In genomic region chr21:36080386-36080785, GRCh38 we compare ENCODE assay signal across 25 cellular contexts. TPM values are rescaled to one million over a fixed set of nuclear protein-coding genes. Genes with fewer than 3 reads are reported as not detected.
A peak's percentile ranks its signal among the peaks of the same experiment; 100 is the strongest.
DNase-seq lines count a peak whose midpoint lies in the region; ATAC-seq, FAIRE-seq and TF ChIP-seq lines count a peak whose summit lies in the region.
"Had no signal": no experiment of that assay in that cellular context is flagged by ENCODE, and none has a peak within 500 bp of the region (broad histone marks: within the 10 kb centered on the region; RNA-seq: fewer than 3 reads in every experiment).

No MANE protein-coding gene starts in this region.

- H3K27ac ChIP-seq in layer of hippocampus (ENCODE audit: low read depth, low read length), result peak overlapping the region; percentile 30
- H3K27ac ChIP-seq: adrenal gland, upper lobe of left lung had no signal

- no peak for ATAC-seq in HG02852 (IDR thresholded peaks at IDR 0.05; ENCODE audit: unreplicated experiment)
- ATAC-seq: HCT116; left colon; stimulated activated naive CD8-positive, alpha-beta T cell treated with anti-CD3 and anti-CD28 coated beads, Interleukin-15, amount 100 ng/mL, for 72 hours had no signal

- no peak for TF ChIP-seq CTCF in bronchial epithelial cell (IDR thresholded peaks at IDR 0.05; ENCODE audit: insufficient read depth, low read length, severe bottlenecking)

- H3K27me3 ChIP-seq in bronchial epithelial cell (ENCODE audit: control insufficient read depth, insufficient read depth, low read length) (no peaks in the 10 kb centered on the region), layer of hippocampus (ENCODE audit: control insufficient read depth, insufficient read depth, low read length) (no peaks in the 10 kb centered on the region)
- H3K27me3 ChIP-seq: adrenal gland, BE2C, neutrophil, upper lobe of left lung had no signal

- no peaks in the 10 kb centered on the region for H3K9me3 Mint-ChIP-seq in activated naive CD4-positive, alpha-beta T cell treated with anti-CD3 and anti-CD28 coated beads, Interleukin-2, amount 10 ng/mL, durations not matched to agents 7 days and 5 days
- H3K9me3 Mint-ChIP-seq in immature natural killer cell, result no peaks in the 10 kb centered on the region
- H3K9me3 Mint-ChIP-seq: stimulated activated naive CD8-positive, alpha-beta T cell treated with anti-CD3 and anti-CD28 coated beads, Interleukin-15, amount 100 ng/mL, for 72 hours; T-helper 2 cell treated with Interferon-gamma antibody and Interleukin-4, amounts not matched to agents 5 μg/mL and 100 μg/mL, for 36 hours had no signal

- no peak for FAIRE-seq in bronchial epithelial cell (lab: Jason Lieb, UNC)

- CTCF ChIA-PET in activated naive CD4-positive, alpha-beta T cell treated with anti-CD3 and anti-CD28 coated beads, Interleukin-2, amount 10 ng/mL, durations not matched to agents 7 days and 5 days (lab: Charles Lee), result interaction anchor here (0.8 kb wide), 1 partner anchor 38 kb away, joined by 4 read pairs; no protein-coding TSS in a partner anchor

- H3K4me3 ChIP-seq in bronchial epithelial cell (ENCODE audit: low read depth, low read length), result no peak overlapping the region
- H3K4me3 ChIP-seq: adrenal gland, upper lobe of left lung had no signal

- peak overlapping the region; percentile 99 for H3K27ac Mint-ChIP-seq in activated naive CD4-positive, alpha-beta T cell treated with anti-CD3 and anti-CD28 coated beads, Interleukin-2, amount 10 ng/mL, durations not matched to agents 7 days and 5 days
- H3K27ac Mint-ChIP-seq in immature natural killer cell, result no peak overlapping the region
- H3K27ac Mint-ChIP-seq: progenitor cell of endocrine pancreas had no signal

- H3K36me3 ChIP-seq in bronchial epithelial cell (ENCODE audit: control insufficient read depth, insufficient read depth, low read length), result no peaks in the 10 kb centered on the region
- H3K36me3 ChIP-seq: adrenal gland, BE2C, neutrophil, upper lobe of left lung had no signal

- peaks cover 49% of the 10 kb centered on the region for H3K4me1 Mint-ChIP-seq in activated naive CD4-positive, alpha-beta T cell treated with anti-CD3 and anti-CD28 coated beads, Interleukin-2, amount 10 ng/mL, durations not matched to agents 7 days and 5 days
- H3K4me1 Mint-ChIP-seq in immature natural killer cell, result peaks cover 21% of the 10 kb centered on the region in 2 donors

- no peaks in the 10 kb centered on the region for H3K27me3 Mint-ChIP-seq in activated naive CD4-positive, alpha-beta T cell treated with anti-CD3 and anti-CD28 coated beads, Interleukin-2, amount 10 ng/mL, durations not matched to agents 7 days and 5 days
- H3K27me3 Mint-ChIP-seq in immature natural killer cell (ENCODE audit: low read depth in 3 of 3), result peaks cover 2 to 7% (median 3%) of the 10 kb centered on the region in 3 donors
- H3K27me3 Mint-ChIP-seq: progenitor cell of endocrine pancreas; stimulated activated naive CD8-positive, alpha-beta T cell treated with anti-CD3 and anti-CD28 coated beads, Interleukin-15, amount 100 ng/mL, for 72 hours had no signal

- no peak for DNase-seq in activated naive CD4-positive, alpha-beta T cell treated with anti-CD3 and anti-CD28 coated beads, Interleukin-2, amount 10 ng/mL, durations not matched to agents 7 days and 5 days
- no peak for DNase-seq in activated naive CD4-positive, alpha-beta T cell treated with Interleukin-2 at 50 U/mL for 16 hours
- DNase-seq in bronchial epithelial cell (ENCODE audit: low read depth) (peak; percentile 97), superior temporal gyrus (ENCODE audit: extremely low spot score) (peak; percentile 79), immature natural killer cell (no peak), NCI-H774 (lab: John Stamatoyannopoulos, UW) (no peak)
- DNase-seq: activated CD4-positive, alpha-beta T cell treated with anti-CD3 and anti-CD28 coated beads, Interleukin-2, amount 50 U/mL, for 1 hour; adrenal gland; BE2C; Karpas-422; left colon; mesendoderm; NCI-H1436; NCI-H2107; NCI-H82; Right ventricle myocardium superior; stimulated activated naive CD8-positive, alpha-beta T cell treated with anti-CD3 and anti-CD28 coated beads, Interleukin-15, amount 100 ng/mL, for 72 hours; upper lobe of left lung had no signal

- peaks cover 9% of the 10 kb centered on the region for H3K36me3 Mint-ChIP-seq in activated naive CD4-positive, alpha-beta T cell treated with anti-CD3 and anti-CD28 coated beads, Interleukin-2, amount 10 ng/mL, durations not matched to agents 7 days and 5 days
- H3K36me3 Mint-ChIP-seq in immature natural killer cell, result peaks cover 0 to 3% (median 0%) of the 10 kb centered on the region in 3 donors
- H3K36me3 Mint-ChIP-seq: brain had no signal

- no peak overlapping the region for H3K4me3 Mint-ChIP-seq in activated naive CD4-positive, alpha-beta T cell treated with anti-CD3 and anti-CD28 coated beads, Interleukin-2, amount 10 ng/mL, durations not matched to agents 7 days and 5 days
- H3K4me3 Mint-ChIP-seq in immature natural killer cell, result no peak overlapping the region
- H3K4me3 Mint-ChIP-seq: brain had no signal

RNA-seq across cellular contexts. Expression of gene CBR1, which starts 10.6 kb away (rescaled TPM):
- total RNA-seq in bronchial epithelial cell, result 60.4 and 111 TPM in 2 replicates
- polyA plus RNA-seq in immature natural killer cell, result 10 to 100 TPM; 60.1 to 69.6 (median 62.1) TPM

RNA-seq across cellular contexts. Expression of gene SETD4, which starts 20.1 kb away (rescaled TPM):
- 13.4 and 16.6 TPM in 2 replicates for total RNA-seq in bronchial epithelial cell
- polyA plus RNA-seq in immature natural killer cell, result 10 to 100 TPM in 1 of 3 donors, 1 to 10 TPM in 2; 6.5 to 11.2 (median 8.6) TPM

RNA-seq across cellular contexts. Expression of gene CBR3, which starts 54.5 kb away (rescaled TPM):
- 0.26 and 0.38 TPM in 2 replicates for total RNA-seq in bronchial epithelial cell
- polyA plus RNA-seq in immature natural killer cell, result 1 to 10 TPM; 1.1 to 5.1 (median 1.5) TPM
- total RNA-seq: progenitor cell of endocrine pancreas had no signal

Comparison
In these comparisons a context has a peak if more than half of its experiments do, and no peak if none do; other contexts are left out.
1. DNase-seq: peak in bronchial epithelial cell (single experiment) and superior temporal gyrus (single experiment); none in activated naive CD4-positive, alpha-beta T cell treated with anti-CD3 and anti-CD28 coated beads, Interleukin-2, amount 10 ng/mL, durations not matched to agents 7 days and 5 days (single experiment), activated naive CD4-positive, alpha-beta T cell treated with Interleukin-2 at 50 U/mL for 16 hours (single experiment), immature natural killer cell (0 of 3) and NCI-H774 (single experiment).